Comparison of ENCODE assay signal across 1 cellular context in genomic region chr6:15823838-15824414, GRCh38.
TF ChIP-seq lines count a peak whose summit lies in the region.

No MANE protein-coding gene starts in this region.

TF ChIP-seq in GM23338, 12 proteins besides CTCF, POLR2A, EP300 and RAD21 (continued from another document):
- TF ChIP-seq ETS1 (IDR thresholded peaks at IDR 0.05) (no peak), EZH2 (IDR thresholded peaks at IDR 0.05; ENCODE audit: low read depth, unreplicated experiment) (no peak)
